ENCODE assay signal across 1 cellular context in genomic region chr19:10510301-10510802, GRCh38.
TF ChIP-seq lines count a peak whose summit lies in the region.

No MANE protein-coding gene starts in this region.

TF ChIP-seq in HepG2, 621 proteins besides CTCF, POLR2A, EP300 and RAD21 (continued from another document and continues in another):
- TF ChIP-seq HNF1A (IDR thresholded peaks at IDR 0.05; ENCODE audit: low read depth) (no peak), HNF1A (CRISPR knock-in tag; IDR thresholded peaks at IDR 0.05; ENCODE audit: borderline replicate concordance) (no peak), NFIB (CRISPR knock-in tag; IDR thresholded peaks at IDR 0.05; ENCODE audit: borderline replicate concordance) (no peak), ZBTB7B (CRISPR knock-in tag; IDR thresholded peaks at IDR 0.05) (peak; percentile 85), MXD1 (CRISPR knock-in tag; IDR thresholded peaks at IDR 0.05) (no peak), SSRP1 (CRISPR knock-in tag; IDR thresholded peaks at IDR 0.05) (no peak), ZNF614 (CRISPR knock-in tag; IDR thresholded peaks at IDR 0.05; ENCODE audit: borderline replicate concordance) (no peak), TP53 (CRISPR knock-in tag; conservative IDR thresholded peaks at IDR 0.05) (no peak), FOXP4 (CRISPR knock-in tag; IDR thresholded peaks at IDR 0.05) (no peak), KLF11 (CRISPR knock-in tag; IDR thresholded peaks at IDR 0.05) (no peak), ZNF317 (CRISPR knock-in tag; IDR thresholded peaks at IDR 0.05) (no peak), ZBTB33 (CRISPR knock-in tag; IDR thresholded peaks at IDR 0.05) (no peak), TCF7 (IDR thresholded peaks at IDR 0.05; ENCODE audit: low read depth) (no peak), FLYWCH1 (CRISPR knock-in tag; IDR thresholded peaks at IDR 0.05) (no peak), ZFYVE20 (CRISPR knock-in tag; IDR thresholded peaks at IDR 0.05; ENCODE audit: borderline replicate concordance, low read depth) (no peak), ZBTB26 (CRISPR knock-in tag; IDR thresholded peaks at IDR 0.05; ENCODE audit: borderline replicate concordance) (no peak), NR2F6 (IDR thresholded peaks at IDR 0.05) (peak; percentile 28; the same call in 1 of the 2 replicates), NR2F6 (CRISPR knock-in tag; IDR thresholded peaks at IDR 0.05) (no peak), NFYB (CRISPR knock-in tag; IDR thresholded peaks at IDR 0.05) (no peak), POGZ (CRISPR knock-in tag; IDR thresholded peaks at IDR 0.05) (no peak), ZBED4 (CRISPR knock-in tag; IDR thresholded peaks at IDR 0.05; ENCODE audit: borderline replicate concordance) (no peak), HIVEP1 (CRISPR knock-in tag; IDR thresholded peaks at IDR 0.05) (no peak), ZNF296 (CRISPR knock-in tag; conservative IDR thresholded peaks at IDR 0.05) (no peak), ZNF547 (CRISPR knock-in tag; IDR thresholded peaks at IDR 0.05) (no peak), ZNF530 (CRISPR knock-in tag; IDR thresholded peaks at IDR 0.05; ENCODE audit: low read depth) (no peak), ZZZ3 (CRISPR knock-in tag; IDR thresholded peaks at IDR 0.05; ENCODE audit: borderline replicate concordance) (no peak)
- TF ChIP-seq, protein P1, sequence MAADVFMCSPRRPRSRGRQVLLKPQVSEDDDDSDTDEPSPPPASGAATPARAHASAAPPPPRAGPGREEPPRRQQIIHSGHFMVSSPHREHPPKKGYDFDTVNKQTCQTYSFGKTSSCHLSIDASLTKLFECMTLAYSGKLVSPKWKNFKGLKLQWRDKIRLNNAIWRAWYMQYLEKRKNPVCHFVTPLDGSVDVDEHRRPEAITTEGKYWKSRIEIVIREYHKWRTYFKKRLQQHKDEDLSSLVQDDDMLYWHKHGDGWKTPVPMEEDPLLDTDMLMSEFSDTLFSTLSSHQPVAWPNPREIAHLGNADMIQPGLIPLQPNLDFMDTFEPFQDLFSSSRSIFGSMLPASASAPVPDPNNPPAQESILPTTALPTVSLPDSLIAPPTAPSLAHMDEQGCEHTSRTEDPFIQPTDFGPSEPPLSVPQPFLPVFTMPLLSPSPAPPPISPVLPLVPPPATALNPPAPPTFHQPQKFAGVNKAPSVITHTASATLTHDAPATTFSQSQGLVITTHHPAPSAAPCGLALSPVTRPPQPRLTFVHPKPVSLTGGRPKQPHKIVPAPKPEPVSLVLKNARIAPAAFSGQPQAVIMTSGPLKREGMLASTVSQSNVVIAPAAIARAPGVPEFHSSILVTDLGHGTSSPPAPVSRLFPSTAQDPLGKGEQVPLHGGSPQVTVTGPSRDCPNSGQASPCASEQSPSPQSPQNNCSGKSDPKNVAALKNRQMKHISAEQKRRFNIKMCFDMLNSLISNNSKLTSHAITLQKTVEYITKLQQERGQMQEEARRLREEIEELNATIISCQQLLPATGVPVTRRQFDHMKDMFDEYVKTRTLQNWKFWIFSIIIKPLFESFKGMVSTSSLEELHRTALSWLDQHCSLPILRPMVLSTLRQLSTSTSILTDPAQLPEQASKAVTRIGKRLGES (CRISPR knock-in tag; IDR thresholded peaks at IDR 0.05; ENCODE audit: borderline replicate concordance), result no peak
- TF ChIP-seq, protein P2, sequence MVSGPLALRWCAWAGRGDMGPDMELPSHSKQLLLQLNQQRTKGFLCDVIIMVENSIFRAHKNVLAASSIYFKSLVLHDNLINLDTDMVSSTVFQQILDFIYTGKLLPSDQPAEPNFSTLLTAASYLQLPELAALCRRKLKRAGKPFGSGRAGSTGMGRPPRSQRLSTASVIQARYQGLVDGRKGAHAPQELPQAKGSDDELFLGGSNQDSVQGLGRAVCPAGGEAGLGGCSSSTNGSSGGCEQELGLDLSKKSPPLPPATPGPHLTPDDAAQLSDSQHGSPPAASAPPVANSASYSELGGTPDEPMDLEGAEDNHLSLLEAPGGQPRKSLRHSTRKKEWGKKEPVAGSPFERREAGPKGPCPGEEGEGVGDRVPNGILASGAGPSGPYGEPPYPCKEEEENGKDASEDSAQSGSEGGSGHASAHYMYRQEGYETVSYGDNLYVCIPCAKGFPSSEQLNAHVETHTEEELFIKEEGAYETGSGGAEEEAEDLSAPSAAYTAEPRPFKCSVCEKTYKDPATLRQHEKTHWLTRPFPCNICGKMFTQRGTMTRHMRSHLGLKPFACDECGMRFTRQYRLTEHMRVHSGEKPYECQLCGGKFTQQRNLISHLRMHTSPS (CRISPR knock-in tag; IDR thresholded peaks at IDR 0.05; ENCODE audit: low read depth), result no peak
- TF ChIP-seq, protein P3, sequence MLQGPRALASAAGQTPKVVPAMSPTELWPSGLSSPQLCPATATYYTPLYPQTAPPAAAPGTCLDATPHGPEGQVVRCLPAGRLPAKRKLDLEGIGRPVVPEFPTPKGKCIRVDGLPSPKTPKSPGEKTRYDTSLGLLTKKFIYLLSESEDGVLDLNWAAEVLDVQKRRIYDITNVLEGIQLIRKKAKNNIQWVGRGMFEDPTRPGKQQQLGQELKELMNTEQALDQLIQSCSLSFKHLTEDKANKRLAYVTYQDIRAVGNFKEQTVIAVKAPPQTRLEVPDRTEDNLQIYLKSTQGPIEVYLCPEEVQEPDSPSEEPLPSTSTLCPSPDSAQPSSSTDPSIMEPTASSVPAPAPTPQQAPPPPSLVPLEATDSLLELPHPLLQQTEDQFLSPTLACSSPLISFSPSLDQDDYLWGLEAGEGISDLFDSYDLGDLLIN (CRISPR knock-in tag; IDR thresholded peaks at IDR 0.05; ENCODE audit: borderline replicate concordance), result no peak
- TF ChIP-seq, protein P4, sequence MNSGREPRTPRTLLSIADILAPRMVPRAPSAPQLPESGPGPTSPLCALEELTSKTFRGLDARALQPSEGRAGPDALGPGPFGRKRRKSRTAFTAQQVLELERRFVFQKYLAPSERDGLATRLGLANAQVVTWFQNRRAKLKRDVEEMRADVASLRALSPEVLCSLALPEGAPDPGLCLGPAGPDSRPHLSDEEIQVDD (CRISPR knock-in tag; IDR thresholded peaks at IDR 0.05; ENCODE audit: borderline replicate concordance), result no peak
- TF ChIP-seq, protein P5, sequence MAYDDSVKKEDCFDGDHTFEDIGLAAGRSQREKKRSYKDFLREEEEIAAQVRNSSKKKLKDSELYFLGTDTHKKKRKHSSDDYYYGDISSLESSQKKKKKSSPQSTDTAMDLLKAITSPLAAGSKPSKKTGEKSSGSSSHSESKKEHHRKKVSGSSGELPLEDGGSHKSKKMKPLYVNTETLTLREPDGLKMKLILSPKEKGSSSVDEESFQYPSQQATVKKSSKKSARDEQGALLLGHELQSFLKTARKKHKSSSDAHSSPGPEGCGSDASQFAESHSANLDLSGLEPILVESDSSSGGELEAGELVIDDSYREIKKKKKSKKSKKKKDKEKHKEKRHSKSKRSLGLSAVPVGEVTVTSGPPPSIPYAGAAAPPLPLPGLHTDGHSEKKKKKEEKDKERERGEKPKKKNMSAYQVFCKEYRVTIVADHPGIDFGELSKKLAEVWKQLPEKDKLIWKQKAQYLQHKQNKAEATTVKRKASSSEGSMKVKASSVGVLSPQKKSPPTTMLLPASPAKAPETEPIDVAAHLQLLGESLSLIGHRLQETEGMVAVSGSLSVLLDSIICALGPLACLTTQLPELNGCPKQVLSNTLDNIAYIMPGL (CRISPR knock-in tag; IDR thresholded peaks at IDR 0.05; ENCODE audit: borderline replicate concordance in 1 of 2, low read depth in 1 of 2), result peak; percentile 32 to 59; a peak in 2 of 4 replicates
